8 cellular contexts compared by ENCODE assay signal in the genomic region with DNA sequence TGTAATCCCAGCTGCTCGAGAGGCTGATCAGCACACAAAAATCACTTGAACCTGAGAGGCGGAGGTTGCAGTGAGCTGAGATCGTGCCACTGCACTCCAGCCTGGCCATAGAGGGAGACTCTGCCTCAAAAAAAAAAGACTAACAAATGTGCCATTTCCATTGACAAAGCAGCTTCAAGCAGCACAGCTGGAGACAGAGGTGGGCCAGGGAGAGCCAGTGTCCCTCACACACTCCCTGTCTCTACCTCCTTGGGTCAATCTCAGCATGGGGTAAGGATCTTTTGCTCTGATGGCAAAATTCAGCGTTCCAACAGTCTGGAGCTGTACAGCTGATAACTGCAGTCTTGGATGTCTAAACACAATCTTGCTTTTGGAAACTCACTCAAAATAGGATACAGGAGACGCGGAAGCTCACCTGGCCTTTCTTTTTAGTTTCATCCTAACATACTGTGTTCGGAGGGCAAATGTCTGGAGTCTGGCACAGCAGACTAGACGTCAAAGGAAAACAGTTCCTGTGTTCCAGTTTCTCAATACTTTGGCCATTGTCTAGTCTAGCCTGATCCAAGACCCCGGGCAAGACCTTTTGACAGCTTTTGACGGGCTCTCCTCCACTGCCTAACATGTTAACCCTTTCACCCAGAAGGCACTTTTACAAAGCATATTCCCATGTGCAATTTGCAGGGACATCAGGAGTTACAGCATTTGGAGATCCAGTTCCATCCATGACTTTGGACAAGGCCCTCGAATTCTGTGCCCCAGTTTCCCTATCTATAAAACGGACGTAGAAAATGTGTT. TPM values are rescaled to one million over a fixed set of nuclear protein-coding genes. Genes with fewer than 3 reads are reported as not detected.
A peak's percentile ranks its signal among the peaks of the same experiment; 100 is the strongest.
DNase-seq lines count a peak whose midpoint lies in the region; ATAC-seq and TF ChIP-seq lines count a peak whose summit lies in the region.

No MANE protein-coding gene starts in this region.

- H3K9ac ChIP-seq in HUES64 (ENCODE audit: low read depth, low read length): peak overlapping the region; percentile 100

- POLR2A ChIA-PET in HEK293T (lab: Yijun Ruan, JAX): interaction anchor here (1.3 kb wide), 1 partner anchor 26 kb away, joined by 3 read pairs; no protein-coding TSS in a partner anchor

- 48% methylated on average over 13 of the region's 13 CpGs for WGBS in HUES64

- ATAC-seq in HG03135 (IDR thresholded peaks at IDR 0.05; ENCODE audit: unreplicated experiment) (no peak), HG03442 (IDR thresholded peaks at IDR 0.05; ENCODE audit: unreplicated experiment) (no peak)

- H3K9me3 ChIP-seq in HUES64 (ENCODE audit: insufficient read depth, low read depth, low read length): no peaks in the 10 kb centered on the region

- peaks cover 38% of the 10 kb centered on the region for H3K4me1 Mint-ChIP-seq in mesothelial cell of epicardium

- peaks cover 53% of the 10 kb centered on the region for H3K36me3 ChIP-seq in HUES64 (ENCODE audit: insufficient read depth, low read length)

- peak overlapping the region; percentile 71 for H3K27ac Mint-ChIP-seq in mesothelial cell of epicardium

- TF ChIP-seq CTCF in 22Rv1 (IDR thresholded peaks at IDR 0.05): no peak
- TF ChIP-seq CTCF in mesothelial cell of epicardium (IDR thresholded peaks at IDR 0.05; ENCODE audit: unreplicated experiment): no peak

- H3K27ac ChIP-seq in 22Rv1: peak overlapping the region; percentile 92
- peak overlapping the region; percentile 85 for H3K27ac ChIP-seq in HUES64 (ENCODE audit: low read depth, low read length)
- peak overlapping the region; percentile 73 for H3K27ac ChIP-seq in caudate nucleus (ENCODE audit: low read depth, low read length)

- H3K4me3 Mint-ChIP-seq in mesothelial cell of epicardium: peak overlapping the region; percentile 73

- H3K27me3 ChIP-seq in HUES64 (ENCODE audit: insufficient read depth, low read length): peaks cover 19% of the 10 kb centered on the region

- DNase-seq in caudate nucleus (lab: John Stamatoyannopoulos, UW) (peak in 1 of 61 donors; percentile 12), mesothelial cell of epicardium (ENCODE audit: low spot score in 2 of 2, unreplicated experiment in 2 of 2) (no peak), iPS-NIHi7 (ENCODE audit: extremely low spot score) (no peak), HEK293T (ENCODE audit: extremely low spot score) (no peak)

- H3K36me3 Mint-ChIP-seq in mesothelial cell of epicardium: peaks cover 6% of the 10 kb centered on the region

- H3K4me1 ChIP-seq in HUES64 (ENCODE audit: insufficient read depth, low read length): peaks cover 57% of the 10 kb centered on the region

- peak overlapping the region; percentile 98 for H3K4me3 ChIP-seq in HUES64 (ENCODE audit: low read length)

- peaks cover 3% of the 10 kb centered on the region for H3K27me3 Mint-ChIP-seq in mesothelial cell of epicardium (ENCODE audit: low read depth)

- CTCF ChIA-PET in HEK293T (lab: Yijun Ruan, JAX): no interaction called here

- H3K9me3 Mint-ChIP-seq in mesothelial cell of epicardium: no peaks in the 10 kb centered on the region

TF ChIP-seq in HEK293T, 16 proteins besides CTCF, POLR2A, EP300 and RAD21:
- no peak for TF ChIP-seq SUZ12 (IDR thresholded peaks at IDR 0.05)

RNA-seq across cellular contexts. Expression of a gene that starts 2.9 kb away (rescaled TPM):
- 225 TPM for polyA plus RNA-seq in HUES64 (2013, experiment 1 of 2)
- polyA plus RNA-seq in HUES64 (2013, experiment 2 of 2): 198 TPM
- 155 to 164 TPM (median 159 TPM) in 3 replicates for total RNA-seq in mesothelial cell of epicardium
